2 cellular contexts compared by ENCODE assay signal in the genomic region with DNA sequence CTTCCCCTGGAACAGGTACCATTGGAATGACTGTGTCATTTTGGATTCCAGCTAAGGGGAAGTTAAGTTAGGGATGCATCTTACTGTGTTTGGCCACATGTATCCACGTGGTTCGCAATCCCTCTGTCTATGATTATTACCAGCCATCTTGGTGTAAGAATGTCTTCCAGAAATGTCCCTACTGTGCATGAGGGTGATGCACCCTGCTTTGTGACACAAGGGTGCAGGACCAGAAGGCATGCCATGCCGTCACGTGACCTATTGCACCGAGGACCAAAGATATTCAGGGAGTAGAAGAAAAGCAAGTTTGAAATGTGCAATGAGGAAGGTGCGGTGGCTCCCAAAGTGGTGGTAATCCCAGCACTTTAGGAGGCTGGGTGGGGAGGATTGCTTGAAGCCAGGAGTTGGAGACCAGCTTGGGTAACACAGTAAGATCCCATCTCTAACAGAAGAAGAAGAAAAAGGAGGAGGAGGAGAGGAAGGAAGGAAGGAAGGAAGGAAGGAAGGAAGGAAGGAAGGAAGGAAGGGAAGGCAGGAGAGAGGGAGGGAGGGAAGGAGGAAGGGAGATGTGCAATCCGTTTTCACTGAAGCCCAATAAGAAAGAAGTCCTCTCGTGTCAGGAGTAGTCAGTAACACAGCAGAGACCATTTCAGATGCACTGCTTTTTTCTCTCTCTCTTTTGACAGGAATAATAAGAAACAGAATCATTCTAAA.
TF ChIP-seq lines count a peak whose summit lies in the region.

No MANE protein-coding gene starts in this region.

TF ChIP-seq in A549, 52 proteins besides CTCF, POLR2A, EP300 and RAD21:
- TF ChIP-seq USF2 (IDR thresholded peaks at IDR 0.05), result peak; percentile 55; the same call in 1 of the 2 replicates
- TF ChIP-seq ZSCAN20 (CRISPR knock-in tag; IDR thresholded peaks at IDR 0.05), result no peak
- TF ChIP-seq MAFK (IDR thresholded peaks at IDR 0.05; ENCODE audit: partially characterized antibody), result no peak
- TF ChIP-seq NR3C1 (IDR thresholded peaks at IDR 0.05), result no peak

TF ChIP-seq in K562, 482 proteins besides CTCF, POLR2A, EP300 and RAD21:
- TF ChIP-seq TOE1 (IDR thresholded peaks at IDR 0.05; ENCODE audit: borderline replicate concordance) (0 out of 2 replicates have a peak, but pooled peaks have one; percentile 35), TOE1 (CRISPR knock-in tag; IDR thresholded peaks at IDR 0.05; ENCODE audit: borderline replicate concordance, low read depth) (no peak), CSDE1 (IDR thresholded peaks at IDR 0.05) (no peak), ZNF184 (CRISPR knock-in tag; IDR thresholded peaks at IDR 0.05) (0 out of 2 replicates have a peak, but pooled peaks have one; percentile 16), RAD51 (IDR thresholded peaks at IDR 0.05; ENCODE audit: borderline replicate concordance, low read depth) (peak; percentile 85), KDM2B (CRISPR knock-in tag; IDR thresholded peaks at IDR 0.05) (no peak), KAT2B (IDR thresholded peaks at IDR 0.05; ENCODE audit: low read depth, low read length) (no peak), ZZZ3 (IDR thresholded peaks at IDR 0.05) (no peak), CBFA2T2 (conservative IDR thresholded peaks at IDR 0.05) (peak; percentile 52), USF2 (CRISPR knock-in tag; IDR thresholded peaks at IDR 0.05) (peak; percentile 84), L3MBTL2 (IDR thresholded peaks at IDR 0.05) (peak; percentile 51), BHLHE40 (IDR thresholded peaks at IDR 0.05; ENCODE audit: low read length) (peak; percentile 51; the same call in 1 of the 2 replicates), SAFB (IDR thresholded peaks at IDR 0.05; ENCODE audit: borderline replicate concordance, low read depth, low read length) (no peak), ZNF212 (CRISPR knock-in tag; IDR thresholded peaks at IDR 0.05) (no peak), CBX2 (IDR thresholded peaks at IDR 0.05; ENCODE audit: insufficient read depth, low read length, poor library complexity, severe bottlenecking) (no peak), HNRNPUL1 (IDR thresholded peaks at IDR 0.05; ENCODE audit: low read length) (no peak), ZFP1 (CRISPR knock-in tag; IDR thresholded peaks at IDR 0.05) (no peak), PRDM10 (IDR thresholded peaks at IDR 0.05; ENCODE audit: partially characterized antibody) (no peak), ZNF584 (CRISPR knock-in tag; IDR thresholded peaks at IDR 0.05; ENCODE audit: low read depth) (no peak), ILF3 (IDR thresholded peaks at IDR 0.05; ENCODE audit: borderline replicate concordance) (no peak), LARP7 (IDR thresholded peaks at IDR 0.05) (no peak)
- TF ChIP-seq, protein P1, sequence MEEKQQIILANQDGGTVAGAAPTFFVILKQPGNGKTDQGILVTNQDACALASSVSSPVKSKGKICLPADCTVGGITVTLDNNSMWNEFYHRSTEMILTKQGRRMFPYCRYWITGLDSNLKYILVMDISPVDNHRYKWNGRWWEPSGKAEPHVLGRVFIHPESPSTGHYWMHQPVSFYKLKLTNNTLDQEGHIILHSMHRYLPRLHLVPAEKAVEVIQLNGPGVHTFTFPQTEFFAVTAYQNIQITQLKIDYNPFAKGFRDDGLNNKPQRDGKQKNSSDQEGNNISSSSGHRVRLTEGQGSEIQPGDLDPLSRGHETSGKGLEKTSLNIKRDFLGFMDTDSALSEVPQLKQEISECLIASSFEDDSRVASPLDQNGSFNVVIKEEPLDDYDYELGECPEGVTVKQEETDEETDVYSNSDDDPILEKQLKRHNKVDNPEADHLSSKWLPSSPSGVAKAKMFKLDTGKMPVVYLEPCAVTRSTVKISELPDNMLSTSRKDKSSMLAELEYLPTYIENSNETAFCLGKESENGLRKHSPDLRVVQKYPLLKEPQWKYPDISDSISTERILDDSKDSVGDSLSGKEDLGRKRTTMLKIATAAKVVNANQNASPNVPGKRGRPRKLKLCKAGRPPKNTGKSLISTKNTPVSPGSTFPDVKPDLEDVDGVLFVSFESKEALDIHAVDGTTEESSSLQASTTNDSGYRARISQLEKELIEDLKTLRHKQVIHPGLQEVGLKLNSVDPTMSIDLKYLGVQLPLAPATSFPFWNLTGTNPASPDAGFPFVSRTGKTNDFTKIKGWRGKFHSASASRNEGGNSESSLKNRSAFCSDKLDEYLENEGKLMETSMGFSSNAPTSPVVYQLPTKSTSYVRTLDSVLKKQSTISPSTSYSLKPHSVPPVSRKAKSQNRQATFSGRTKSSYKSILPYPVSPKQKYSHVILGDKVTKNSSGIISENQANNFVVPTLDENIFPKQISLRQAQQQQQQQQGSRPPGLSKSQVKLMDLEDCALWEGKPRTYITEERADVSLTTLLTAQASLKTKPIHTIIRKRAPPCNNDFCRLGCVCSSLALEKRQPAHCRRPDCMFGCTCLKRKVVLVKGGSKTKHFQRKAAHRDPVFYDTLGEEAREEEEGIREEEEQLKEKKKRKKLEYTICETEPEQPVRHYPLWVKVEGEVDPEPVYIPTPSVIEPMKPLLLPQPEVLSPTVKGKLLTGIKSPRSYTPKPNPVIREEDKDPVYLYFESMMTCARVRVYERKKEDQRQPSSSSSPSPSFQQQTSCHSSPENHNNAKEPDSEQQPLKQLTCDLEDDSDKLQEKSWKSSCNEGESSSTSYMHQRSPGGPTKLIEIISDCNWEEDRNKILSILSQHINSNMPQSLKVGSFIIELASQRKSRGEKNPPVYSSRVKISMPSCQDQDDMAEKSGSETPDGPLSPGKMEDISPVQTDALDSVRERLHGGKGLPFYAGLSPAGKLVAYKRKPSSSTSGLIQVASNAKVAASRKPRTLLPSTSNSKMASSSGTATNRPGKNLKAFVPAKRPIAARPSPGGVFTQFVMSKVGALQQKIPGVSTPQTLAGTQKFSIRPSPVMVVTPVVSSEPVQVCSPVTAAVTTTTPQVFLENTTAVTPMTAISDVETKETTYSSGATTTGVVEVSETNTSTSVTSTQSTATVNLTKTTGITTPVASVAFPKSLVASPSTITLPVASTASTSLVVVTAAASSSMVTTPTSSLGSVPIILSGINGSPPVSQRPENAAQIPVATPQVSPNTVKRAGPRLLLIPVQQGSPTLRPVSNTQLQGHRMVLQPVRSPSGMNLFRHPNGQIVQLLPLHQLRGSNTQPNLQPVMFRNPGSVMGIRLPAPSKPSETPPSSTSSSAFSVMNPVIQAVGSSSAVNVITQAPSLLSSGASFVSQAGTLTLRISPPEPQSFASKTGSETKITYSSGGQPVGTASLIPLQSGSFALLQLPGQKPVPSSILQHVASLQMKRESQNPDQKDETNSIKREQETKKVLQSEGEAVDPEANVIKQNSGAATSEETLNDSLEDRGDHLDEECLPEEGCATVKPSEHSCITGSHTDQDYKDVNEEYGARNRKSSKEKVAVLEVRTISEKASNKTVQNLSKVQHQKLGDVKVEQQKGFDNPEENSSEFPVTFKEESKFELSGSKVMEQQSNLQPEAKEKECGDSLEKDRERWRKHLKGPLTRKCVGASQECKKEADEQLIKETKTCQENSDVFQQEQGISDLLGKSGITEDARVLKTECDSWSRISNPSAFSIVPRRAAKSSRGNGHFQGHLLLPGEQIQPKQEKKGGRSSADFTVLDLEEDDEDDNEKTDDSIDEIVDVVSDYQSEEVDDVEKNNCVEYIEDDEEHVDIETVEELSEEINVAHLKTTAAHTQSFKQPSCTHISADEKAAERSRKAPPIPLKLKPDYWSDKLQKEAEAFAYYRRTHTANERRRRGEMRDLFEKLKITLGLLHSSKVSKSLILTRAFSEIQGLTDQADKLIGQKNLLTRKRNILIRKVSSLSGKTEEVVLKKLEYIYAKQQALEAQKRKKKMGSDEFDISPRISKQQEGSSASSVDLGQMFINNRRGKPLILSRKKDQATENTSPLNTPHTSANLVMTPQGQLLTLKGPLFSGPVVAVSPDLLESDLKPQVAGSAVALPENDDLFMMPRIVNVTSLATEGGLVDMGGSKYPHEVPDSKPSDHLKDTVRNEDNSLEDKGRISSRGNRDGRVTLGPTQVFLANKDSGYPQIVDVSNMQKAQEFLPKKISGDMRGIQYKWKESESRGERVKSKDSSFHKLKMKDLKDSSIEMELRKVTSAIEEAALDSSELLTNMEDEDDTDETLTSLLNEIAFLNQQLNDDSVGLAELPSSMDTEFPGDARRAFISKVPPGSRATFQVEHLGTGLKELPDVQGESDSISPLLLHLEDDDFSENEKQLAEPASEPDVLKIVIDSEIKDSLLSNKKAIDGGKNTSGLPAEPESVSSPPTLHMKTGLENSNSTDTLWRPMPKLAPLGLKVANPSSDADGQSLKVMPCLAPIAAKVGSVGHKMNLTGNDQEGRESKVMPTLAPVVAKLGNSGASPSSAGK (IDR thresholded peaks at IDR 0.05), result peak; percentile 50; the same call in 1 of the 2 replicates
- TF ChIP-seq, protein P2, sequence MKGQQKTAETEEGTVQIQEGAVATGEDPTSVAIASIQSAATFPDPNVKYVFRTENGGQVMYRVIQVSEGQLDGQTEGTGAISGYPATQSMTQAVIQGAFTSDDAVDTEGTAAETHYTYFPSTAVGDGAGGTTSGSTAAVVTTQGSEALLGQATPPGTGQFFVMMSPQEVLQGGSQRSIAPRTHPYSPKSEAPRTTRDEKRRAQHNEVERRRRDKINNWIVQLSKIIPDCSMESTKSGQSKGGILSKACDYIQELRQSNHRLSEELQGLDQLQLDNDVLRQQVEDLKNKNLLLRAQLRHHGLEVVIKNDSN (CRISPR knock-in tag; IDR thresholded peaks at IDR 0.05), result peak; percentile 75
- TF ChIP-seq, protein P3, sequence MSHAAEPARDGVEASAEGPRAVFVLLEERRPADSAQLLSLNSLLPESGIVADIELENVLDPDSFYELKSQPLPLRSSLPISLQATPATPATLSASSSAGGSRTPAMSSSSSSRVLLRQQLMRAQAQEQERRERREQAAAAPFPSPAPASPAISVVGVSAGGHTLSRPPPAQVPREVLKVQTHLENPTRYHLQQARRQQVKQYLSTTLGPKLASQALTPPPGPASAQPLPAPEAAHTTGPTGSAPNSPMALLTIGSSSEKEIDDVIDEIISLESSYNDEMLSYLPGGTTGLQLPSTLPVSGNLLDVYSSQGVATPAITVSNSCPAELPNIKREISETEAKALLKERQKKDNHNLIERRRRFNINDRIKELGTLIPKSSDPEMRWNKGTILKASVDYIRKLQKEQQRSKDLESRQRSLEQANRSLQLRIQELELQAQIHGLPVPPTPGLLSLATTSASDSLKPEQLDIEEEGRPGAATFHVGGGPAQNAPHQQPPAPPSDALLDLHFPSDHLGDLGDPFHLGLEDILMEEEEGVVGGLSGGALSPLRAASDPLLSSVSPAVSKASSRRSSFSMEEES (CRISPR knock-in tag; IDR thresholded peaks at IDR 0.05), result peak; percentile 79
TF ChIP-seq in K562: peak in this region for 10.
